In the genomic region with DNA sequence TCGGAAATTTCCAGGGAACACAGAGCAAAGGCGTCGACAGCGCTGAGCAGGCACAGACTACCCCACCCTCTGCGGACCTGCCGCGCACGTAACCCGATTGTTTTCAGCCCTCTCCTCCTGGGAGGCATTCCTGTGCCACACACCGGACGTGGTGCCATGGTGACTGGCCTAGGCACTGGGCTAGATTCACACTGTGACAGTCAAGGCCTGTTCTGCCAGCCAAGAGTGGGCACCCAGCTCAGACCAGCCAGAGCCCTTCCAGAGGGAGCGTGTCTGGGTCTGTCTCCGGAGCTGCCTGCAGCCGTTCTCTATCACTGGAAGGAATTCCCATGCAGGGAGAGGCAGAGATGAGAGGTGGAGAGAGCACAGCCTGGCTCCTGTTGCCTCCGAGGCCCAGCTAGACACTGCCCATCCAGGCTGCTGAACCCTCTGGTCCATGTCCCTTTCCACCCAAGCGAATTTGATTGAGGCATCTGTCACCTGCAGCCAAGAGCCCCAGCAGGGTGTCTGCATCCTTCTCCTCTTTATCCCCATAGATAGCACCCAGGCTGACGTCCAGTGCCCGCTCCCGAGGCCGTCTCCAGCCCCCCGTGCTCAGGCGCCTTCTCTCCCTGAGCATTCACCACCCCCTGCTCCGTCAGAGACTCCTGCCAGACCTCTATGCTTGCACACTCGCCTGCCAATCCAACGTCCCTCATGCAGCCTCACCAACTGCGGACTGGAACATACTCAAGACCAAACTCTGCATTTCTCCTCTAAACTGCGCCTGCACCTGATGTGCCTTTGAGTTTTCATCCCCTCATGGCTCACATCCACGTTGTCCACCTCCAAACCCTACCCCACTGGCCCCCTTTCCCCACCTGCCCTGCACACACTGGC, we compare ENCODE assay signal across 29 cellular contexts.
"Had no signal": no experiment of that assay in that cellular context is flagged by ENCODE, and none has a peak within 500 bp of the region (broad histone marks: within the 10 kb centered on the region; RNA-seq: fewer than 3 reads in every experiment).

No MANE protein-coding gene starts in this region.

- H3K27ac ChIP-seq: dorsolateral prefrontal cortex, epithelial cell of prostate, foreskin keratinocyte, neutrophil, parathyroid adenoma, right lobe of liver, skin epidermis, stomach, suprapubic skin, tibial nerve, uterus had no signal

- H3K36me3 Mint-ChIP-seq: brain, natural killer cell had no signal

- H3K9ac ChIP-seq: parathyroid adenoma had no signal

- FAIRE-seq: colon, kidney had no signal

- H3K27ac Mint-ChIP-seq: activated B cell treated with CpG ODN at 0.5 μM for 24 hours; activated CD4-positive, alpha-beta T cell treated with anti-CD3 and anti-CD28 coated beads for 36 hours; activated naive CD4-positive, alpha-beta T cell treated with anti-CD3 and anti-CD28 coated beads for 36 hours; activated naive CD8-positive, alpha-beta T cell treated with anti-CD3 and anti-CD28 coated beads, Interleukin-2, amount 50 U/mL, for 24 hours; activated T-cell treated with anti-CD3 and anti-CD28 coated beads, Interleukin-2, amount 50 U/mL, for 24 hours; activated T-helper 2 cell treated with anti-CD3 and anti-CD28 coated beads, Interferon-gamma antibody, Interleukin-2, Interleukin-4, amounts not matched to agents 10 μg/mL and 5 μg/mL and 100 μg/mL, durations not matched to agents 14 hours and 24 hours and 36 hours; brain; natural killer cell; T-helper 1 cell treated with Interleukin-12 subunit alpha and Interleukin-12 subunit beta and Interleukin-4 antibody, amounts not matched to agents 30 μg/mL and 1 μg/mL, for 36 hours had no signal

- H3K4me1 Mint-ChIP-seq: activated B cell treated with CpG ODN at 0.5 μM for 24 hours; activated CD4-positive, alpha-beta T cell treated with anti-CD3 and anti-CD28 coated beads for 36 hours; activated naive CD8-positive, alpha-beta T cell treated with anti-CD3 and anti-CD28 coated beads, Interleukin-2, amount 50 U/mL, for 24 hours; natural killer cell had no signal

- ATAC-seq: activated CD4-positive, alpha-beta T cell treated with anti-CD3 and anti-CD28 coated beads for 36 hours; activated naive CD8-positive, alpha-beta T cell treated with anti-CD3 and anti-CD28 coated beads, Interleukin-2, amount 50 U/mL, for 24 hours; foreskin keratinocyte had no signal

- H3K9me3 Mint-ChIP-seq: activated B cell treated with CpG ODN at 0.5 μM for 24 hours; activated naive CD4-positive, alpha-beta T cell treated with anti-CD3 and anti-CD28 coated beads for 36 hours; activated naive CD8-positive, alpha-beta T cell treated with anti-CD3 and anti-CD28 coated beads, Interleukin-2, amount 50 U/mL, for 24 hours; activated T-cell treated with anti-CD3 and anti-CD28 coated beads, Interleukin-2, amount 50 U/mL, for 24 hours; T-helper 1 cell treated with Interleukin-12 subunit alpha and Interleukin-12 subunit beta and Interleukin-4 antibody, amounts not matched to agents 30 μg/mL and 1 μg/mL, for 36 hours had no signal

- DNase-seq: activated B cell treated with CpG ODN at 0.5 μM for 24 hours; activated CD4-positive, alpha-beta T cell treated with anti-CD3 and anti-CD28 coated beads for 36 hours; activated CD4-positive, alpha-beta T cell treated with anti-CD3 and anti-CD28 coated beads, Interleukin-2, amount 50 U/mL, for 4 hours; activated CD8-positive, alpha-beta memory T cell treated with anti-CD3 and anti-CD28 coated beads for 24 hours; activated CD8-positive, alpha-beta memory T cell treated with anti-CD3 and anti-CD28 coated beads, Interleukin-2, amount 50 U/mL, for 4 hours; activated naive CD4-positive, alpha-beta T cell treated with anti-CD3 and anti-CD28 coated beads for 36 hours; activated naive CD8-positive, alpha-beta T cell treated with anti-CD3 and anti-CD28 coated beads, Interleukin-2, amount 50 U/mL, for 24 hours; activated T-cell treated with anti-CD3 and anti-CD28 coated beads, Interleukin-2, amount 50 U/mL, for 24 hours; anterior cingulate cortex; foreskin keratinocyte; kidney; midbrain; natural killer cell; right lobe of liver; stimulated activated CD4-positive, alpha-beta T cell treated with anti-CD3 and anti-CD28 coated beads, Interleukin-1b, Interleukin-23, amount 100 ng/mL, for 48 hours; stomach; uterus had no signal

- H2AFZ ChIP-seq: parathyroid adenoma had no signal

- H3K4me1 ChIP-seq: foreskin keratinocyte, parathyroid adenoma, right lobe of liver, stomach, suprapubic skin, tibial nerve, uterus had no signal

- H3K4me3 ChIP-seq: dorsolateral prefrontal cortex, lung, right lobe of liver, skin epidermis, stomach, suprapubic skin, tibial nerve, uterus had no signal

- H3K36me3 ChIP-seq: neutrophil, right lobe of liver, stomach, suprapubic skin, tibial nerve, uterus had no signal

- H3K9me3 ChIP-seq: neutrophil, right lobe of liver, suprapubic skin, tibial nerve, uterus had no signal

- H3K4me3 Mint-ChIP-seq: activated B cell treated with CpG ODN at 0.5 μM for 24 hours; activated CD4-positive, alpha-beta T cell treated with anti-CD3 and anti-CD28 coated beads for 36 hours; activated naive CD4-positive, alpha-beta T cell treated with anti-CD3 and anti-CD28 coated beads for 36 hours; activated naive CD8-positive, alpha-beta T cell treated with anti-CD3 and anti-CD28 coated beads, Interleukin-2, amount 50 U/mL, for 24 hours; activated T-cell treated with anti-CD3 and anti-CD28 coated beads, Interleukin-2, amount 50 U/mL, for 24 hours; brain; natural killer cell; T-helper 1 cell treated with Interleukin-12 subunit alpha and Interleukin-12 subunit beta and Interleukin-4 antibody, amounts not matched to agents 30 μg/mL and 1 μg/mL, for 36 hours had no signal

- H3K27me3 Mint-ChIP-seq: activated B cell treated with CpG ODN at 0.5 μM for 24 hours; activated naive CD8-positive, alpha-beta T cell treated with anti-CD3 and anti-CD28 coated beads, Interleukin-2, amount 50 U/mL, for 24 hours had no signal

- H3K79me2 ChIP-seq: parathyroid adenoma had no signal

- H3K27me3 ChIP-seq: dorsolateral prefrontal cortex, foreskin keratinocyte, neutrophil, right lobe of liver, stomach, suprapubic skin, tibial nerve, uterus had no signal
